Comparison of ENCODE assay signal across 33 cellular contexts in the genomic region with DNA sequence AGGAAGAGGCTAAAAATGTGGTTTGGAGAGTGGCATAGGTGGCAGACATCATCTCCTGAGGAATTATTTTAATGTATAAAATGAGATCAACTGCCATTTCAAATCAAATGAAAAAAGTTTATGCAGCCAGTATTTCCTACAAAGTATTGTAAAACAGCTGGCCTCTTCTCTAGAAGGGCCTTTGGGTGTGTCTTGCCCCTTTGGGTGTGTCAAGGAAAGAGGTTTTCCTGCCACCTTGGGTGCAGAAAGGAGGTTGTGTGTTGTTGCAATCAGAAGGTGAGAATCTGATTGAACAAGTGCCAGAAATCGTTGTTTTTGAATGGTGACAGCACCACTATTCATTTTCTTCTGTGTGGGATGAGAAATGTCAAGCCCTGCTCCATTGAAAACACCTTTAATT.
"Had no signal": no experiment of that assay in that cellular context is flagged by ENCODE, and none has a peak within 500 bp of the region (broad histone marks: within the 10 kb centered on the region; RNA-seq: fewer than 3 reads in every experiment).

No MANE protein-coding gene starts in this region.

- H3K36me3 Mint-ChIP-seq: activated naive CD8-positive, alpha-beta T cell treated with anti-CD3 and anti-CD28 coated beads, Interleukin-2, amount 10 ng/mL, durations not matched to agents 7 days and 5 days; T-cell had no signal

- H3K4me3 Mint-ChIP-seq: activated CD4-positive, alpha-beta T cell treated with anti-CD3 and anti-CD28 coated beads, Interleukin-2, amount 10 ng/mL, durations not matched to agents 24 days and 14 days; activated naive CD8-positive, alpha-beta T cell treated with anti-CD3 and anti-CD28 coated beads, Interleukin-2, amount 10 ng/mL, durations not matched to agents 7 days and 5 days; activated T-cell treated with anti-CD3 and anti-CD28 coated beads, Interleukin-2, amount 50 U/mL, for 24 hours had no signal

- H3K4me3 ChIP-seq: ascending aorta, K562, PC-9 had no signal

- H3K4me1 ChIP-seq: ascending aorta had no signal

- H3K36me3 ChIP-seq: ascending aorta, WERI-Rb-1 had no signal

- H3K27ac ChIP-seq: ascending aorta, PC-9, RWPE1, WERI-Rb-1 had no signal

- H3K27me3 ChIP-seq: ascending aorta had no signal

- DNase-seq: activated CD4-positive, alpha-beta T cell treated with anti-CD3 and anti-CD28 coated beads for 1 hour; activated CD4-positive, alpha-beta T cell treated with anti-CD3 and anti-CD28 coated beads, Interleukin-2, amount 10 ng/mL, durations not matched to agents 24 days and 14 days; activated CD4-positive, alpha-beta T cell treated with anti-CD3 and anti-CD28 coated beads, Interleukin-2, amount 50 U/mL, for 48 hours; activated CD4-positive, CD25-positive, alpha-beta regulatory T cell; activated CD8-positive, alpha-beta memory T cell treated with anti-CD3 and anti-CD28 coated beads for 24 hours; activated gamma-delta T cell treated with Interleukin-2 at 50 U/mL for 16 hours; activated naive CD4-positive, alpha-beta T cell treated with anti-CD3 and anti-CD28 coated beads, Interleukin-2, amount 50 U/mL, for 16 hours; activated naive CD8-positive, alpha-beta T cell treated with anti-CD3 and anti-CD28 coated beads, Interleukin-2, amount 10 ng/mL, durations not matched to agents 7 days and 5 days; activated T-cell treated with anti-CD3 and anti-CD28 coated beads, Interleukin-2, amount 50 U/mL, for 24 hours; amygdala; caudate nucleus; cerebellar nuclear complex; IMR-90; NCI-H1048; NCI-H1105 treated with DMSO at 0.1 percent for 48 hours; NCI-H1436; NCI-H1694; NCI-H1930; NCI-H2081 treated with DMSO at 0.1 percent for 48 hours; NCI-H226; NCI-H446 treated with DMSO at 0.1 percent for 48 hours; NCI-H524 treated with DMSO at 0.1 percent for 48 hours; NCI-H748 treated with DMSO at 0.1 percent for 48 hours; NK-92 treated with Interleukin-12 subunit alpha and Interleukin-12 subunit beta, amount 100 ng/mL, for 24 hours; PC-9; SIG-M5; T-cell; T1000; WERI-Rb-1 had no signal

- H3K4me1 Mint-ChIP-seq: activated naive CD8-positive, alpha-beta T cell treated with anti-CD3 and anti-CD28 coated beads, Interleukin-2, amount 10 ng/mL, durations not matched to agents 7 days and 5 days had no signal

- H3K9me3 Mint-ChIP-seq: activated naive CD8-positive, alpha-beta T cell treated with anti-CD3 and anti-CD28 coated beads, Interleukin-2, amount 10 ng/mL, durations not matched to agents 7 days and 5 days; activated T-cell treated with anti-CD3 and anti-CD28 coated beads, Interleukin-2, amount 50 U/mL, for 24 hours had no signal

- H3K9me3 ChIP-seq: ascending aorta had no signal

- H3K27ac Mint-ChIP-seq: activated CD4-positive, alpha-beta T cell treated with anti-CD3 and anti-CD28 coated beads, Interleukin-2, amount 10 ng/mL, durations not matched to agents 24 days and 14 days; activated naive CD8-positive, alpha-beta T cell treated with anti-CD3 and anti-CD28 coated beads, Interleukin-2, amount 10 ng/mL, durations not matched to agents 7 days and 5 days; activated T-cell treated with anti-CD3 and anti-CD28 coated beads, Interleukin-2, amount 50 U/mL, for 24 hours; T-cell had no signal

- FAIRE-seq: K562, RCC 7860 had no signal
